In genomic region chr15:20652914-20653313, GRCh38 we compare ENCODE assay signal across 23 cellular contexts.
"Had no signal": no experiment of that assay in that cellular context is flagged by ENCODE, and none has a peak within 500 bp of the region (broad histone marks: within the 10 kb centered on the region; RNA-seq: fewer than 3 reads in every experiment).

No MANE protein-coding gene starts in this region.

- H3K4me3 Mint-ChIP-seq: IgD-negative memory B cell had no signal

- H3K4me1 Mint-ChIP-seq: IgD-negative memory B cell had no signal

- DNase-seq: Karpas-422, KG1, MG63, NCI-H1092, NCI-H1105 treated with DMSO at 0.1 percent for 48 hours, NCI-H1417 treated with DMSO at 0.1 percent for 48 hours, NCI-H146, NCI-H1694 treated with DMSO at 0.1 percent for 48 hours, NCI-H1930, NCI-H2081, NCI-H2107, NCI-H2227 treated with DMSO at 0.1 percent for 48 hours, NCI-H524, NCI-H69, NCI-H774, Right ventricle myocardium superior, SIG-M5 had no signal

- H3K4me1 ChIP-seq: SJSA1 had no signal

- H3K9me3 ChIP-seq: MG63, SJSA1 had no signal

- ATAC-seq: Panc1 had no signal

- H3K27me3 Mint-ChIP-seq: IgD-negative memory B cell had no signal

- H3K36me3 Mint-ChIP-seq: IgD-negative memory B cell had no signal

- H3K27ac Mint-ChIP-seq: IgD-negative memory B cell had no signal

- FAIRE-seq: HTR-8/SVneo had no signal

- H3K36me3 ChIP-seq: MG63, SJSA1 had no signal

- H3K27ac ChIP-seq: HL-60, SJSA1, SK-N-MC had no signal

- H3K4me3 ChIP-seq: MG63, SJSA1, SK-N-MC had no signal

- H3K9me3 Mint-ChIP-seq: IgD-negative memory B cell had no signal
